In the genomic region with DNA sequence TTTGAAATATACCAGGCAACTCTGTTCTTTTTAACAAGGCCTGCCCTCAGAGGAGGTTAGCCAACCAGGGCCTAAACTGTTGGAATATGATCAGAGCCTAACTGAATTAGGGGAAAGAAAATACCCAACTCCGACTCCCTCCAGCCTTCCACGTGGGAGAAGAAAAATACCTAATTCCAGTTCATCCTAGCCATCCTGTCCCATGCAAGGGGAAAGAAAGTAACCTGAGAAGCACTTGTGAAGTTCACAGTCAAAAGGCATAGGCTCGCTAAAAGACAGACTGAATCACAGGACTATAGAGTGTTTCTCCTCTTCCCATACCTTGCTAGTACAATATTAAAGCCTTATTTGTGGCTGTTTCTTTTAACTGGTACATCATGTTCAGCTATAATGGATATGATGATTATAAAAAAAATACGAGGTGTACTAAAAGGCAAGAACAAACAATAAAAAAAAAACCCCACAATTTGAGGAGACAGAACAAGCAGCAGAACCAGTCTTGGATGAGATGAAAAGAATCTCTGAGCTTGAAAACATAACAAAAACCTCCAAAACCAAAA, we compare ENCODE assay signal across 25 cellular contexts. TPM values are rescaled to one million over a fixed set of nuclear protein-coding genes. Genes with fewer than 3 reads are reported as not detected.
"Had no signal": no experiment of that assay in that cellular context is flagged by ENCODE, and none has a peak within 500 bp of the region (broad histone marks: within the 10 kb centered on the region; RNA-seq: fewer than 3 reads in every experiment).

No MANE protein-coding gene starts in this region.

- H3K27me3 ChIP-seq: adrenal gland, ascending aorta, brain microvascular endothelial cell, neutrophil, pancreas, sigmoid colon, testis, vagina had no signal

- H3K9me3 ChIP-seq: adrenal gland, ascending aorta, neutrophil, pancreas, sigmoid colon, testis, vagina had no signal

- ATAC-seq: activated CD8-positive, alpha-beta T cell treated with anti-CD3 and anti-CD28 coated beads, Interleukin-2, amount 10 ng/mL, durations not matched to agents 7 days and 5 days; left ventricle myocardium superior; pancreas had no signal

- H3K4me1 ChIP-seq: adrenal gland, ascending aorta, pancreas, sigmoid colon, testis, vagina had no signal

- H3K36me3 ChIP-seq: adrenal gland, ascending aorta, brain microvascular endothelial cell, neutrophil, pancreas, sigmoid colon, vagina had no signal

- DNase-seq: activated CD4-positive, alpha-beta T cell treated with anti-CD3 and anti-CD28 coated beads for 1 hour; activated CD4-positive, alpha-beta T cell treated with anti-CD3 and anti-CD28 coated beads, Interleukin-2, amount 50 U/mL, for 1 hour; activated CD8-positive, alpha-beta T cell treated with anti-CD3 and anti-CD28 coated beads, Interleukin-2, amount 10 ng/mL, durations not matched to agents 7 days and 5 days; adrenal gland; brain microvascular endothelial cell; caudate nucleus; dermis blood vessel endothelial cell; effector CD8-positive, alpha-beta T cell; erythroblast; foreskin fibroblast; immature natural killer cell; left ventricle myocardium superior; pancreas; sigmoid colon; stimulated activated CD4-positive, alpha-beta T cell treated with anti-CD3 and anti-CD28 coated beads, Interleukin-4, amount 100 ng/mL, for 1 hour; stimulated activated naive CD4-positive, alpha-beta T cell; testis; trophoblast cell had no signal

- H3K4me3 ChIP-seq: adrenal gland, ascending aorta, pancreas, sigmoid colon, testis, vagina had no signal

- H3K27ac ChIP-seq: adrenal gland, ascending aorta, brain microvascular endothelial cell, neutrophil, pancreas, sigmoid colon, testis, vagina had no signal

RNA-seq across cellular contexts. Expression of gene ATP10B, which starts 18.0 kb away (rescaled TPM):
- total RNA-seq: activated CD8-positive, alpha-beta T cell treated with anti-CD3 and anti-CD28 coated beads, Interleukin-2, amount 10 ng/mL, durations not matched to agents 7 days and 5 days; dermis blood vessel endothelial cell; fibroblast of lung; kidney epithelial cell; left ventricle myocardium superior; myocyte; T-helper 2 cell treated with Interferon-gamma antibody and Interleukin-4, amounts not matched to agents 100 ng/mL and 5 ng/mL, for 36 hours had no signal
